ENCODE assay signal across 19 cellular contexts in the genomic region with DNA sequence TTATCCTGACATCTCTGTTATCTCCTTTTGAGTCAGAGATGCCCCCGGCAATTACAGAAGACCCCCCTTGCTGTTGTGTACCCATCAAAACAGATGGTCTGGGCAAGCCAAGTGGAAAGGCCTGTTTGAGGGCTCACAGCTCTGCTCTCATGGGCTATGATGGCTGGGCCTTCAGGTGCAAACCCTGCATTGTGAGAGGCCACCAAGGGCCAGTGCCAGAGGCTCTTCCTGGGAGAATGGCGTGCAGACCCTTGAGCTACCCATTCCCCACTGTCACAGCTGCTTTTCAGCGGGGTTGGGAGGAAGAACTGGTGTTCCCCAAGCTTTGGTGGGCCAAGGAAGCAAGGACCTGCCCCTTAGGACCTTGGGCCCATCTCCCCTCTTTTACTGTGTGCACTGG.
DNase-seq lines count a peak whose midpoint lies in the region; ATAC-seq and TF ChIP-seq lines count a peak whose summit lies in the region.
"Had no signal": no experiment of that assay in that cellular context is flagged by ENCODE, and none has a peak within 500 bp of the region (broad histone marks: within the 10 kb centered on the region; RNA-seq: fewer than 3 reads in every experiment).

No MANE protein-coding gene starts in this region.

- H3K27me3 ChIP-seq in H7 (ENCODE audit: control insufficient read depth, insufficient read depth, low read length): peaks cover 2% of the 10 kb centered on the region; the same call in 1 of the 2 replicates
- H3K27me3 ChIP-seq: BLaER1 had no signal

- H3K4me3 Mint-ChIP-seq in activated CD8-positive, alpha-beta T cell treated with anti-CD3 and anti-CD28 coated beads, Interleukin-2, amount 10 ng/mL, durations not matched to agents 7 days and 5 days: no peak overlapping the region
- no peak overlapping the region for H3K4me3 Mint-ChIP-seq in activated CD8-positive, alpha-beta T cell treated with anti-CD3 and anti-CD28 coated beads for 36 hours
- H3K4me3 Mint-ChIP-seq: CD14-positive monocyte; CD4-positive, alpha-beta memory T cell; GM23338; HFFc6 had no signal

- H3K9me3 Mint-ChIP-seq in activated CD8-positive, alpha-beta T cell treated with anti-CD3 and anti-CD28 coated beads, Interleukin-2, amount 10 ng/mL, durations not matched to agents 7 days and 5 days (ENCODE audit: insufficient read depth): no peaks in the 10 kb centered on the region
- H3K9me3 Mint-ChIP-seq in activated CD8-positive, alpha-beta T cell treated with anti-CD3 and anti-CD28 coated beads for 36 hours: no peaks in the 10 kb centered on the region

- TF ChIP-seq CTCF in activated CD8-positive, alpha-beta T cell treated with anti-CD3 and anti-CD28 coated beads for 36 hours (IDR thresholded peaks at IDR 0.05): no peak

- no peaks in the 10 kb centered on the region for H3K36me3 ChIP-seq in H7 (replicated peaks; ENCODE audit: control insufficient read depth, insufficient read depth, low read length)
- H3K36me3 ChIP-seq: BLaER1 had no signal

- H3K36me3 Mint-ChIP-seq in activated CD8-positive, alpha-beta T cell treated with anti-CD3 and anti-CD28 coated beads, Interleukin-2, amount 10 ng/mL, durations not matched to agents 7 days and 5 days (ENCODE audit: low read depth): no peaks in the 10 kb centered on the region
- no peaks in the 10 kb centered on the region for H3K36me3 Mint-ChIP-seq in activated CD8-positive, alpha-beta T cell treated with anti-CD3 and anti-CD28 coated beads for 36 hours (ENCODE audit: low read depth)
- H3K36me3 Mint-ChIP-seq: CD14-positive monocyte; CD4-positive, alpha-beta memory T cell had no signal

- H3K27ac Mint-ChIP-seq in activated CD8-positive, alpha-beta T cell treated with anti-CD3 and anti-CD28 coated beads, Interleukin-2, amount 10 ng/mL, durations not matched to agents 7 days and 5 days: no peak overlapping the region
- no peak overlapping the region for H3K27ac Mint-ChIP-seq in activated CD8-positive, alpha-beta T cell treated with anti-CD3 and anti-CD28 coated beads for 36 hours
- H3K27ac Mint-ChIP-seq: CD14-positive monocyte; CD4-positive, alpha-beta memory T cell; GM23338; HFFc6 had no signal

- no peaks in the 10 kb centered on the region for H3K27me3 Mint-ChIP-seq in activated CD8-positive, alpha-beta T cell treated with anti-CD3 and anti-CD28 coated beads, Interleukin-2, amount 10 ng/mL, durations not matched to agents 7 days and 5 days (ENCODE audit: low read depth)
- peaks cover 10% of the 10 kb centered on the region for H3K27me3 Mint-ChIP-seq in activated CD8-positive, alpha-beta T cell treated with anti-CD3 and anti-CD28 coated beads for 36 hours

- POLR2A ChIA-PET in activated CD8-positive, alpha-beta T cell treated with anti-CD3 and anti-CD28 coated beads, Interleukin-2, amount 10 ng/mL, durations not matched to agents 7 days and 5 days (lab: Charles Lee): no interaction called here
- POLR2A ChIA-PET in activated CD8-positive, alpha-beta T cell treated with anti-CD3 and anti-CD28 coated beads for 36 hours (lab: Charles Lee): no interaction called here

- no peaks in the 10 kb centered on the region for H3K4me1 Mint-ChIP-seq in activated CD8-positive, alpha-beta T cell treated with anti-CD3 and anti-CD28 coated beads, Interleukin-2, amount 10 ng/mL, durations not matched to agents 7 days and 5 days (ENCODE audit: low read depth)
- H3K4me1 Mint-ChIP-seq in activated CD8-positive, alpha-beta T cell treated with anti-CD3 and anti-CD28 coated beads for 36 hours (ENCODE audit: low read depth): no peaks in the 10 kb centered on the region
- H3K4me1 Mint-ChIP-seq: CD14-positive monocyte had no signal

- intact Hi-C loops in activated CD8-positive, alpha-beta T cell treated with anti-CD3 and anti-CD28 coated beads for 36 hours (cut with micrococcal nuclease): no loop called here
- intact Hi-C loops in posterior vena cava (cut with DNase I): no loop called here

- ATAC-seq in activated CD8-positive, alpha-beta T cell treated with anti-CD3 and anti-CD28 coated beads, Interleukin-2, amount 10 ng/mL, durations not matched to agents 7 days and 5 days: no peak
- ATAC-seq in activated CD8-positive, alpha-beta T cell treated with anti-CD3 and anti-CD28 coated beads for 36 hours: no peak
- ATAC-seq in left lobe of liver: no peak
- ATAC-seq: A549, GM12878, GM23338, HCT116 had no signal

- peak; percentile 7 for DNase-seq in activated CD8-positive, alpha-beta T cell treated with anti-CD3 and anti-CD28 coated beads, Interleukin-2, amount 10 ng/mL, durations not matched to agents 7 days and 5 days
- no peak for DNase-seq in activated CD8-positive, alpha-beta T cell treated with anti-CD3 and anti-CD28 coated beads for 36 hours
- DNase-seq in H7 (peak; percentile 11), left lobe of liver (ENCODE audit: low spot score) (peak; percentile 11), posterior vena cava (ENCODE audit: low spot score) (peak; percentile 31), retina (no peak), NCI-H1105 treated with DMSO at 0.1 percent for 48 hours (lab: John Stamatoyannopoulos, UW) (no peak)
- DNase-seq in stimulated activated CD8-positive, alpha-beta memory T cell treated with anti-CD3 and anti-CD28 coated beads, Interleukin-4, amount 100 ng/mL, for 48 hours: no peak
- DNase-seq: CD4-positive, alpha-beta memory T cell; DMS153; DMS79; GF-D8; HFFc6 had no signal

- no peak overlapping the region for H3K4me3 ChIP-seq in H7 (ENCODE audit: insufficient read depth, low read depth, low read length)
- H3K4me3 ChIP-seq: A549, BLaER1, GM12878, GM23338 had no signal

- CTCF ChIA-PET in activated CD8-positive, alpha-beta T cell treated with anti-CD3 and anti-CD28 coated beads, Interleukin-2, amount 10 ng/mL, durations not matched to agents 7 days and 5 days (lab: Charles Lee): no interaction called here
- CTCF ChIA-PET in activated CD8-positive, alpha-beta T cell treated with anti-CD3 and anti-CD28 coated beads for 36 hours (lab: Charles Lee): no interaction called here

Comparison
In these comparisons a context has a peak if more than half of its experiments do, and no peak if none do; other contexts are left out.
1. DNase-seq: peak in activated CD8-positive, alpha-beta T cell treated with anti-CD3 and anti-CD28 coated beads, Interleukin-2, amount 10 ng/mL, durations not matched to agents 7 days and 5 days (single experiment), H7 (single experiment), left lobe of liver (single experiment) and posterior vena cava (single experiment); none in activated CD8-positive, alpha-beta T cell treated with anti-CD3 and anti-CD28 coated beads for 36 hours (single experiment), retina (single experiment), stimulated activated CD8-positive, alpha-beta memory T cell treated with anti-CD3 and anti-CD28 coated beads, Interleukin-4, amount 100 ng/mL, for 48 hours (single experiment) and NCI-H1105 treated with DMSO at 0.1 percent for 48 hours (single experiment).